8 cellular contexts compared by ENCODE assay signal in the genomic region with DNA sequence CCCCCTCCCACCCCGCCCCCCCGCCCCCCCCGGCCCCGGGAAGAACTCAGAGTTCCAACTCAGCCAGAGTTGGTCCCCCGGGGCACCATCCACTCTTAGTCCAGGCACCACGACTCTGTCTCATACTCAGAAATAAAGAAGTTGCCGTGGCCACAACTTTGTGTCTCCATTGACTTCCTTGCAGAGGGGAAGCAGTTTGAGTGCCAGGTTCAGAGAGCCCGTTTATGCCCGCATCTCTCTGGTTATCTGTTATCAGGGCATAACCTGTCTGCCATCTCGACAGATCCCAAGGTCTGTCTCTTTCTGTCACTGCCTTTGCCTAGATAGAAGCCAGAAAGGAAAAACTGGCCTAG. TPM values are rescaled to one million over a fixed set of nuclear protein-coding genes. Genes with fewer than 3 reads are reported as not detected.
DNase-seq lines count a peak whose midpoint lies in the region; ATAC-seq and TF ChIP-seq lines count a peak whose summit lies in the region.

No MANE protein-coding gene starts in this region.

- peak; percentile 12 for ATAC-seq in HG03571 (IDR thresholded peaks at IDR 0.05; ENCODE audit: unreplicated experiment)
- ATAC-seq in activated naive CD8-positive, alpha-beta T cell treated with anti-CD3 and anti-CD28 coated beads, Interleukin-2, amount 10 ng/mL, durations not matched to agents 7 days and 5 days (ENCODE audit: low read depth) = no peak
- no peak for ATAC-seq in HG03175 (IDR thresholded peaks at IDR 0.05; ENCODE audit: unreplicated experiment)

- TF ChIP-seq RAD21 in liver (IDR thresholded peaks at IDR 0.05) = no peak

- peak overlapping the region; percentile 93 for H3K27ac Mint-ChIP-seq in activated naive CD8-positive, alpha-beta T cell treated with anti-CD3 and anti-CD28 coated beads, Interleukin-2, amount 10 ng/mL, durations not matched to agents 7 days and 5 days

- peak overlapping the region; percentile 92 for H3K4me3 Mint-ChIP-seq in activated naive CD8-positive, alpha-beta T cell treated with anti-CD3 and anti-CD28 coated beads, Interleukin-2, amount 10 ng/mL, durations not matched to agents 7 days and 5 days

- peaks cover 28% of the 10 kb centered on the region for H3K4me1 Mint-ChIP-seq in activated naive CD8-positive, alpha-beta T cell treated with anti-CD3 and anti-CD28 coated beads, Interleukin-2, amount 10 ng/mL, durations not matched to agents 7 days and 5 days

- no peaks in the 10 kb centered on the region for H3K9me3 Mint-ChIP-seq in activated naive CD8-positive, alpha-beta T cell treated with anti-CD3 and anti-CD28 coated beads, Interleukin-2, amount 10 ng/mL, durations not matched to agents 7 days and 5 days

- under 1% methylated on average over 10 of the region's 10 CpGs for WGBS in liver
- 1 to 3% methylated on average over 4 to 10 of the region's 10 CpGs for WGBS in thyroid gland, 2 donors

- H3K9me3 ChIP-seq in liver (ENCODE audit: control insufficient read depth in 4 of 4, low read length in 3 of 4) (no peaks in the 10 kb centered on the region), thyroid gland (no peaks in the 10 kb centered on the region)

- H3K27ac ChIP-seq in liver (ENCODE audit: low read depth in 1 of 2, low read length in 2 of 2) = peak overlapping the region; percentile 100
- H3K27ac ChIP-seq in thyroid gland = peak overlapping the region; percentile 95 to 96 (median 95)

- DNase-seq in GM06990 (ENCODE audit: extremely low read depth, insufficient read length) (no peak), thyroid gland (no peak), MV-4-11 (lab: John Stamatoyannopoulos, UW) (no peak), HuH-7 (ENCODE audit: low spot score) (no peak)
- no peak for DNase-seq in activated naive CD8-positive, alpha-beta T cell treated with anti-CD3 and anti-CD28 coated beads, Interleukin-2, amount 10 ng/mL, durations not matched to agents 7 days and 5 days

- peak overlapping the region; percentile 85 for H3K4me3 ChIP-seq in GM06990 (replicated peaks; ENCODE audit: low read depth, low read length)
- H3K4me3 ChIP-seq in liver (ENCODE audit: low read depth in 1 of 3, low read length in 3 of 3) = peak overlapping the region; percentile 61 to 95 (median 94)
- H3K4me3 ChIP-seq in thyroid gland (replicated peaks in 1 of 3) = peak overlapping the region in 2 of 3 donors; percentile 27 to 91

- TF ChIP-seq POLR2A in thyroid gland (IDR thresholded peaks at IDR 0.05) = no peak

- peaks cover 2% of the 10 kb centered on the region for H3K27me3 Mint-ChIP-seq in activated naive CD8-positive, alpha-beta T cell treated with anti-CD3 and anti-CD28 coated beads, Interleukin-2, amount 10 ng/mL, durations not matched to agents 7 days and 5 days

- intact Hi-C loops in thyroid gland (cut with DNase I) = no loop called here

- TF ChIP-seq CTCF in GM06990 (IDR thresholded peaks at IDR 0.05; ENCODE audit: insufficient read depth, low read length, poor library complexity, severe bottlenecking) (no peak), liver (IDR thresholded peaks at IDR 0.05; ENCODE audit: low read depth, low read length, missing input control) (no peak), thyroid gland (IDR thresholded peaks at IDR 0.05) (no peak)

- H3K4me1 ChIP-seq in liver (ENCODE audit: control insufficient read depth in 4 of 4, insufficient read depth in 4 of 4, low read length in 3 of 4) = peaks cover 0 to 38% (median 30%) of the 10 kb centered on the region in 4 donors
- H3K4me1 ChIP-seq in thyroid gland = peaks cover 19 to 20% of the 10 kb centered on the region in 2 donors

- H3K27me3 ChIP-seq in GM06990 (replicated peaks; ENCODE audit: control insufficient read depth, insufficient read depth, low read length) (no peaks in the 10 kb centered on the region; the same call in 1 of the 2 replicates), liver (ENCODE audit: control insufficient read depth in 4 of 4, insufficient read depth in 4 of 4, low read length in 3 of 4) (no peaks in the 10 kb centered on the region), thyroid gland (no peaks in the 10 kb centered on the region)

- H3K9ac ChIP-seq in liver (ENCODE audit: low read depth in 1 of 2, low read length in 2 of 2) = peak overlapping the region in 1 of 2 donors; percentile 89

- H3K36me3 ChIP-seq in GM06990 (ENCODE audit: control insufficient read depth, insufficient read depth, low read length) (peaks cover 6% of the 10 kb centered on the region), liver (ENCODE audit: control insufficient read depth in 4 of 4, insufficient read depth in 3 of 4, low read depth in 1 of 4, low read length in 3 of 4) (peaks cover 0 to 16% (median 12%) of the 10 kb centered on the region in 4 donors), thyroid gland (peaks cover 2 to 10% of the 10 kb centered on the region in 2 donors)

- POLR2A ChIA-PET in activated naive CD8-positive, alpha-beta T cell treated with anti-CD3 and anti-CD28 coated beads, Interleukin-2, amount 10 ng/mL, durations not matched to agents 7 days and 5 days (lab: Charles Lee) = interaction anchor here (1.2 to 1.8 kb wide), 3 partner anchors 10 to 141 kb away, joined by 4 to 7 read pairs (median 6); a partner anchor contains a TSS

- H3K36me3 Mint-ChIP-seq in activated naive CD8-positive, alpha-beta T cell treated with anti-CD3 and anti-CD28 coated beads, Interleukin-2, amount 10 ng/mL, durations not matched to agents 7 days and 5 days = peaks cover 15% of the 10 kb centered on the region

TF ChIP-seq in liver, 16 proteins besides CTCF, POLR2A, EP300 and RAD21:
- TF ChIP-seq, protein P1, sequence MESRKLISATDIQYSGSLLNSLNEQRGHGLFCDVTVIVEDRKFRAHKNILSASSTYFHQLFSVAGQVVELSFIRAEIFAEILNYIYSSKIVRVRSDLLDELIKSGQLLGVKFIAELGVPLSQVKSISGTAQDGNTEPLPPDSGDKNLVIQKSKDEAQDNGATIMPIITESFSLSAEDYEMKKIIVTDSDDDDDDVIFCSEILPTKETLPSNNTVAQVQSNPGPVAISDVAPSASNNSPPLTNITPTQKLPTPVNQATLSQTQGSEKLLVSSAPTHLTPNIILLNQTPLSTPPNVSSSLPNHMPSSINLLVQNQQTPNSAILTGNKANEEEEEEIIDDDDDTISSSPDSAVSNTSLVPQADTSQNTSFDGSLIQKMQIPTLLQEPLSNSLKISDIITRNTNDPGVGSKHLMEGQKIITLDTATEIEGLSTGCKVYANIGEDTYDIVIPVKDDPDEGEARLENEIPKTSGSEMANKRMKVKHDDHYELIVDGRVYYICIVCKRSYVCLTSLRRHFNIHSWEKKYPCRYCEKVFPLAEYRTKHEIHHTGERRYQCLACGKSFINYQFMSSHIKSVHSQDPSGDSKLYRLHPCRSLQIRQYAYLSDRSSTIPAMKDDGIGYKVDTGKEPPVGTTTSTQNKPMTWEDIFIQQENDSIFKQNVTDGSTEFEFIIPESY (IDR thresholded peaks at IDR 0.05) = no peak
- no peak for TF ChIP-seq FOXA2 (IDR thresholded peaks at IDR 0.05)
- TF ChIP-seq TAF1 (conservative IDR thresholded peaks at IDR 0.05) = no peak
- TF ChIP-seq HNF4A (conservative IDR thresholded peaks at IDR 0.05) = no peak
- no peak for TF ChIP-seq JUND (IDR thresholded peaks at IDR 0.05)
- no peak for TF ChIP-seq SP1 (IDR thresholded peaks at IDR 0.05)
- TF ChIP-seq, protein P2, sequence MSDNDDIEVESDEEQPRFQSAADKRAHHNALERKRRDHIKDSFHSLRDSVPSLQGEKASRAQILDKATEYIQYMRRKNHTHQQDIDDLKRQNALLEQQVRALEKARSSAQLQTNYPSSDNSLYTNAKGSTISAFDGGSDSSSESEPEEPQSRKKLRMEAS (IDR thresholded peaks at IDR 0.05) = no peak
- TF ChIP-seq YY1 (IDR thresholded peaks at IDR 0.05) = no peak
- no peak for TF ChIP-seq NR2F2 (IDR thresholded peaks at IDR 0.05)
- TF ChIP-seq, protein P3, sequence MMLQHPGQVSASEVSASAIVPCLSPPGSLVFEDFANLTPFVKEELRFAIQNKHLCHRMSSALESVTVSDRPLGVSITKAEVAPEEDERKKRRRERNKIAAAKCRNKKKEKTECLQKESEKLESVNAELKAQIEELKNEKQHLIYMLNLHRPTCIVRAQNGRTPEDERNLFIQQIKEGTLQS (IDR thresholded peaks at IDR 0.05) = no peak
- TF ChIP-seq EGR1 (IDR thresholded peaks at IDR 0.05; ENCODE audit: low read depth in 2 of 2) = no peak
- TF ChIP-seq FOXA1 (IDR thresholded peaks at IDR 0.05) = no peak
- TF ChIP-seq RXRA (IDR thresholded peaks at IDR 0.05) = no peak
- no peak for TF ChIP-seq HNF4G (IDR thresholded peaks at IDR 0.05)
- TF ChIP-seq, protein P4, sequence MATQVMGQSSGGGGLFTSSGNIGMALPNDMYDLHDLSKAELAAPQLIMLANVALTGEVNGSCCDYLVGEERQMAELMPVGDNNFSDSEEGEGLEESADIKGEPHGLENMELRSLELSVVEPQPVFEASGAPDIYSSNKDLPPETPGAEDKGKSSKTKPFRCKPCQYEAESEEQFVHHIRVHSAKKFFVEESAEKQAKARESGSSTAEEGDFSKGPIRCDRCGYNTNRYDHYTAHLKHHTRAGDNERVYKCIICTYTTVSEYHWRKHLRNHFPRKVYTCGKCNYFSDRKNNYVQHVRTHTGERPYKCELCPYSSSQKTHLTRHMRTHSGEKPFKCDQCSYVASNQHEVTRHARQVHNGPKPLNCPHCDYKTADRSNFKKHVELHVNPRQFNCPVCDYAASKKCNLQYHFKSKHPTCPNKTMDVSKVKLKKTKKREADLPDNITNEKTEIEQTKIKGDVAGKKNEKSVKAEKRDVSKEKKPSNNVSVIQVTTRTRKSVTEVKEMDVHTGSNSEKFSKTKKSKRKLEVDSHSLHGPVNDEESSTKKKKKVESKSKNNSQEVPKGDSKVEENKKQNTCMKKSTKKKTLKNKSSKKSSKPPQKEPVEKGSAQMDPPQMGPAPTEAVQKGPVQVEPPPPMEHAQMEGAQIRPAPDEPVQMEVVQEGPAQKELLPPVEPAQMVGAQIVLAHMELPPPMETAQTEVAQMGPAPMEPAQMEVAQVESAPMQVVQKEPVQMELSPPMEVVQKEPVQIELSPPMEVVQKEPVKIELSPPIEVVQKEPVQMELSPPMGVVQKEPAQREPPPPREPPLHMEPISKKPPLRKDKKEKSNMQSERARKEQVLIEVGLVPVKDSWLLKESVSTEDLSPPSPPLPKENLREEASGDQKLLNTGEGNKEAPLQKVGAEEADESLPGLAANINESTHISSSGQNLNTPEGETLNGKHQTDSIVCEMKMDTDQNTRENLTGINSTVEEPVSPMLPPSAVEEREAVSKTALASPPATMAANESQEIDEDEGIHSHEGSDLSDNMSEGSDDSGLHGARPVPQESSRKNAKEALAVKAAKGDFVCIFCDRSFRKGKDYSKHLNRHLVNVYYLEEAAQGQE (IDR thresholded peaks at IDR 0.05) = no peak

RNA-seq across cellular contexts. Expression of a gene that starts 0.6 kb away (rescaled TPM):
- 10 to 100 TPM; 20.9 to 22.8 TPM for total RNA-seq in activated naive CD8-positive, alpha-beta T cell treated with anti-CD3 and anti-CD28 coated beads, Interleukin-2, amount 10 ng/mL, durations not matched to agents 7 days and 5 days
- 10 to 100 TPM; 12.2 to 12.3 TPM for total RNA-seq in liver
- polyA plus RNA-seq in liver = 1 to 10 TPM; 5.4 to 9.8 TPM
- 10 to 100 TPM; 17.8 to 24.7 (median 20.8) TPM for total RNA-seq in thyroid gland

RNA-seq across cellular contexts. Expression of a gene that starts 45.7 kb away (rescaled TPM):
- total RNA-seq in activated naive CD8-positive, alpha-beta T cell treated with anti-CD3 and anti-CD28 coated beads, Interleukin-2, amount 10 ng/mL, durations not matched to agents 7 days and 5 days = not detected
- total RNA-seq in liver = not detected
- not detected for polyA plus RNA-seq in liver
- not detected for total RNA-seq in thyroid gland
